8 cellular contexts compared by ENCODE assay signal in genomic region chr10:32378371-32379301, GRCh38. TPM values are rescaled to one million over a fixed set of nuclear protein-coding genes. Genes with fewer than 3 reads are reported as not detected.
DNase-seq lines count a peak whose midpoint lies in the region; ATAC-seq and TF ChIP-seq lines count a peak whose summit lies in the region.

No MANE protein-coding gene starts in this region.

- TF ChIP-seq CTCF in DND-41 (IDR thresholded peaks at IDR 0.05; ENCODE audit: borderline replicate concordance, extremely low read depth, low read length, poor library complexity, severe bottlenecking) = no peak
- no peak for TF ChIP-seq CTCF in Peyer's patch (IDR thresholded peaks at IDR 0.05)
- TF ChIP-seq CTCF in fibroblast of mammary gland (conservative IDR thresholded peaks at IDR 0.05; ENCODE audit: control insufficient read depth, insufficient read depth, low read depth, low read length) = no peak

- no peak overlapping the region for H3K27ac Mint-ChIP-seq in naive B cell
- H3K27ac Mint-ChIP-seq in stimulated activated effector memory CD8-positive, alpha-beta T cell treated with anti-CD3 and anti-CD28 coated beads, Interleukin-12 subunit alpha, Interleukin-12 subunit beta, amount 100 ng/mL, for 72 hours = no peak overlapping the region

- H3K4me3 Mint-ChIP-seq in naive B cell = no peak overlapping the region
- no peak overlapping the region for H3K4me3 Mint-ChIP-seq in stimulated activated effector memory CD8-positive, alpha-beta T cell treated with anti-CD3 and anti-CD28 coated beads, Interleukin-12 subunit alpha, Interleukin-12 subunit beta, amount 100 ng/mL, for 72 hours

- H3K4me1 ChIP-seq in DND-41 (ENCODE audit: insufficient read depth, low read length) = peaks cover 38% of the 10 kb centered on the region
- peaks cover 40% of the 10 kb centered on the region for H3K4me1 ChIP-seq in Karpas-422 (ENCODE audit: low read length)
- H3K4me1 ChIP-seq in Peyer's patch = peaks cover 0 to 22% (median 0%) of the 10 kb centered on the region in 4 donors

- H3K4me3 ChIP-seq in DND-41 (ENCODE audit: low read depth in 1 of 2, low read length in 2 of 2) (peak overlapping the region; percentile 73 to 86), Karpas-422 (ENCODE audit: low read length) (peak overlapping the region; percentile 81), Peyer's patch (peak overlapping the region; percentile 52 to 73 (median 62)), fibroblast of mammary gland (ENCODE audit: control insufficient read depth, low read depth, low read length) (peak overlapping the region; percentile 79)

- H3K9ac ChIP-seq in DND-41 (ENCODE audit: low read depth, low read length) = peak overlapping the region; percentile 79
- peak overlapping the region; percentile 79 for H3K9ac ChIP-seq in Karpas-422 (ENCODE audit: low read length)

- peak; percentile 95 for DNase-seq in DND-41
- peak; percentile 97 for DNase-seq in Karpas-422
- peak; percentile 93 to 98 (median 98) for DNase-seq in Peyer's patch
- DNase-seq in activated T-helper 1 cell treated with Interleukin-2 at 50 U/mL for 16 hours (ENCODE audit: low read depth) = peak; percentile 84
- peak; percentile 87 for DNase-seq in fibroblast of mammary gland (ENCODE audit: low read depth)
- DNase-seq in naive B cell = peak; percentile 85
- peak; percentile 66 to 89 for DNase-seq in stimulated activated effector memory CD8-positive, alpha-beta T cell treated with anti-CD3 and anti-CD28 coated beads, Interleukin-12 subunit alpha, Interleukin-12 subunit beta, amount 100 ng/mL, for 72 hours (ENCODE audit: low spot score in 2 of 2)

- H2AFZ ChIP-seq in DND-41 (ENCODE audit: low read depth, low read length) (peak overlapping the region; percentile 71), Karpas-422 (ENCODE audit: low read length) (peak overlapping the region; percentile 63)

- H3K27ac ChIP-seq in DND-41 (ENCODE audit: low read length) = peak overlapping the region; percentile 94
- peak overlapping the region; percentile 96 for H3K27ac ChIP-seq in Karpas-422 (ENCODE audit: low read length)
- H3K27ac ChIP-seq in Peyer's patch = peak overlapping the region; percentile 74 to 93 (median 85)

- no peaks in the 10 kb centered on the region for H3K36me3 ChIP-seq in DND-41 (ENCODE audit: insufficient read depth, low read length)
- peaks cover 8% of the 10 kb centered on the region; the same call in 1 of the 2 replicates for H3K36me3 ChIP-seq in Karpas-422 (ENCODE audit: insufficient read depth, low read length)
- no peaks in the 10 kb centered on the region for H3K36me3 ChIP-seq in Peyer's patch

- H3K4me2 ChIP-seq in DND-41 (ENCODE audit: insufficient read depth, low read length) (peak overlapping the region; percentile 66), Karpas-422 (ENCODE audit: low read depth, low read length, poor library complexity, severe bottlenecking) (peak overlapping the region; percentile 99)

- H4K20me1 ChIP-seq in DND-41 (ENCODE audit: insufficient read depth, low read length) (no peaks in the 10 kb centered on the region), Karpas-422 (ENCODE audit: insufficient read depth, low read depth, low read length) (no peaks in the 10 kb centered on the region)

- ATAC-seq in DND-41 (ENCODE audit: insufficient read depth, low read depth) = peak; percentile 95
- peak; percentile 96 for ATAC-seq in GM21825 (IDR thresholded peaks at IDR 0.05; ENCODE audit: unreplicated experiment)
- ATAC-seq in naive B cell (ENCODE audit: low read depth in 2 of 2) = peak; percentile 93 to 94
- ATAC-seq in stimulated activated effector memory CD8-positive, alpha-beta T cell treated with anti-CD3 and anti-CD28 coated beads, Interleukin-12 subunit alpha, Interleukin-12 subunit beta, amount 100 ng/mL, for 72 hours = peak; percentile 99

- peak; percentile 25 to 60 for TF ChIP-seq POLR2A in Peyer's patch (IDR thresholded peaks at IDR 0.05)

- peaks cover 8 to 14% (median 14%) of the 10 kb centered on the region in 3 donors for H3K4me1 Mint-ChIP-seq in naive B cell
- peaks cover 30% of the 10 kb centered on the region for H3K4me1 Mint-ChIP-seq in stimulated activated effector memory CD8-positive, alpha-beta T cell treated with anti-CD3 and anti-CD28 coated beads, Interleukin-12 subunit alpha, Interleukin-12 subunit beta, amount 100 ng/mL, for 72 hours

- H3K9me3 ChIP-seq in DND-41 (ENCODE audit: insufficient read depth, low read length, severe bottlenecking) (no peaks in the 10 kb centered on the region), Karpas-422 (ENCODE audit: low read length) (no peaks in the 10 kb centered on the region), Peyer's patch (no peaks in the 10 kb centered on the region)

- H3K36me3 Mint-ChIP-seq in naive B cell = no peaks in the 10 kb centered on the region
- no peaks in the 10 kb centered on the region for H3K36me3 Mint-ChIP-seq in stimulated activated effector memory CD8-positive, alpha-beta T cell treated with anti-CD3 and anti-CD28 coated beads, Interleukin-12 subunit alpha, Interleukin-12 subunit beta, amount 100 ng/mL, for 72 hours

- H3K79me2 ChIP-seq in DND-41 (ENCODE audit: insufficient read depth, low read length) (peaks cover 53% of the 10 kb centered on the region), Karpas-422 (ENCODE audit: low read length) (peaks cover 48% of the 10 kb centered on the region)

- no peaks in the 10 kb centered on the region for H3K27me3 ChIP-seq in DND-41 (ENCODE audit: insufficient read depth, low read length, poor library complexity)
- no peaks in the 10 kb centered on the region for H3K27me3 ChIP-seq in Karpas-422 (ENCODE audit: low read length)
- H3K27me3 ChIP-seq in Peyer's patch = no peaks in the 10 kb centered on the region

- H3K27me3 Mint-ChIP-seq in naive B cell = no peaks in the 10 kb centered on the region

- peaks cover 0 to 4% (median 0%) of the 10 kb centered on the region in 7 donors for H3K9me3 Mint-ChIP-seq in naive B cell
- H3K9me3 Mint-ChIP-seq in stimulated activated effector memory CD8-positive, alpha-beta T cell treated with anti-CD3 and anti-CD28 coated beads, Interleukin-12 subunit alpha, Interleukin-12 subunit beta, amount 100 ng/mL, for 72 hours = no peaks in the 10 kb centered on the region

- H3K9me2 ChIP-seq in Karpas-422 (replicated peaks; ENCODE audit: insufficient read depth, low read length) = no peaks in the 10 kb centered on the region

RNA-seq across cellular contexts. Expression of gene EPC1, which starts 31.7 kb away (rescaled TPM):
- total RNA-seq in Karpas-422 (2014; rRNA removed; shearing (Covaris generic); ENCODE audit: low replicate concordance) = 35.6 and 56.9 TPM in 2 replicates
- 10 to 100 TPM; 41.5 to 77.6 (median 49.0) TPM for total RNA-seq in Peyer's patch
- 100 to 1,000 TPM in 3 of 6 donors, 10 to 100 TPM in 3; 74.8 to 137 (median 104) TPM for polyA plus RNA-seq in naive B cell (ENCODE audit: low read depth in 6 of 6)

Comparison
In these comparisons a context has a peak if more than half of its experiments do, and no peak if none do; other contexts are left out.
1. Peak in every context shown above with its lines: DNase-seq, ATAC-seq, H3K4me3 ChIP-seq and H3K27ac ChIP-seq.